ENCODE assay signal across 30 cellular contexts in the genomic region with DNA sequence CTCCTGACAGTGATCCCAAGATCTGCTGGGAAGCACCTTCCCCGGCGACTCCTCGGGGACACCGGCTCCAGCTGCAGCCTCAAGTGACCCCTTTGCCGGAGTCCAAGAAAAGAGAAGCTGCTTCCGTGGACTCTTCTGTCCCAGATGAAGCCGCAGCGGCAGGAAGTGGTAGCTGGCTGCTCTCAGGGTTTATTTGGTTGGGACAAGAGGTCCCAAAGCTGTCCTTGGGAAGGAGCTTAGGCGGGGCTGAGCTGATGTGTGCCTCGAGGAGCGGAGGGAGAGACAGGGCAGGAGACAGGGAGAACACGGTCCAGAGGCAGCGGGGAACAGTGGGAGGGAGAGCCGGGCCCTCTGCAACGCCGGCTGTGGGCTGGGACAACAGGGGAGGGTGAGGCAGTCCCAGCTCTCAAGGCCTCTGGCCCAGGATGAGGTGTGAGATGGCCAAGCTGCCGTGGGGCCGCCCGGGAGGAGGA. TPM values are rescaled to one million over a fixed set of nuclear protein-coding genes. Genes with fewer than 3 reads are reported as not detected.
DNase-seq lines count a peak whose midpoint lies in the region; ATAC-seq and TF ChIP-seq lines count a peak whose summit lies in the region.
"Had no signal": no experiment of that assay in that cellular context is flagged by ENCODE, and none has a peak within 500 bp of the region (broad histone marks: within the 10 kb centered on the region; RNA-seq: fewer than 3 reads in every experiment).

No MANE protein-coding gene starts in this region.

- no peak overlapping the region for H2BK120ac ChIP-seq in IMR-90 (ENCODE audit: low read depth, low read length)

- no TSS peak for BruUV-seq in IMR-90 (replicated peaks; lab: Mats Ljungman, UMichigan)

- no peaks in the 10 kb centered on the region for H3K9me1 ChIP-seq in IMR-90 (ENCODE audit: insufficient read depth, low read length)

- H3K4ac ChIP-seq in IMR-90 (ENCODE audit: low read depth, low read length) = no peak overlapping the region

- intact Hi-C loops in IMR-90 (cut with micrococcal nuclease) = no loop called here
- intact Hi-C loops in gastrocnemius medialis (cut with DNase I; ENCODE audit: low total_unique reads) = no loop called here

- H3K18ac ChIP-seq in IMR-90 (ENCODE audit: low read depth, low read length) = no peak overlapping the region

- no peak for DNase-seq in IMR-90
- DNase-seq in central memory CD8-positive, alpha-beta T cell (ENCODE audit: low spot score in 2 of 2) = no peak
- peak in 1 of 2 donors; percentile 56 for DNase-seq in gastrocnemius medialis
- no peak for DNase-seq in T-helper 17 cell
- no peak for DNase-seq in NCI-H1048 (lab: John Stamatoyannopoulos, UW)
- no peak for DNase-seq in activated T-cell treated with anti-CD3 and anti-CD28 coated beads, Interleukin-2, amount 50 U/mL, for 4 hours
- DNase-seq: activated CD8-positive, alpha-beta memory T cell treated with anti-CD3 and anti-CD28 coated beads, Interleukin-2, amount 10 ng/mL, durations not matched to agents 7 days and 5 days; activated naive CD4-positive, alpha-beta T cell treated with anti-CD3 and anti-CD28 coated beads, Interleukin-2, amount 50 U/mL, for 16 hours; amygdala; C1 segment of cervical spinal cord; Caco-2; DMS79 treated with DMSO at 0.1 percent for 48 hours; foreskin fibroblast; immature natural killer cell; KG1; MG63; naive thymus-derived CD8-positive, alpha-beta T cell; NCI-H1436; NCI-H2107; NCI-H446 treated with DMSO at 0.1 percent for 48 hours; ovary; SHP77; stimulated activated CD4-positive, alpha-beta T cell treated with anti-CD3 and anti-CD28 coated beads, Interleukin-4, amount 100 ng/mL, for 4 hours; T-helper 9 cell had no signal

- H2BK5ac ChIP-seq in IMR-90 (ENCODE audit: low read depth, low read length, poor library complexity, severe bottlenecking) = no peak overlapping the region

- H2BK15ac ChIP-seq in IMR-90 (ENCODE audit: low read depth, low read length) = no peak overlapping the region

- no peaks in the 10 kb centered on the region for H3K79me1 ChIP-seq in IMR-90 (ENCODE audit: low read depth in 1 of 2, low read length in 2 of 2)

- TF ChIP-seq CTCF in IMR-90 (conservative IDR thresholded peaks at IDR 0.05; ENCODE audit: low read depth, low read length) (no peak), gastrocnemius medialis (IDR thresholded peaks at IDR 0.05 in 4 of 5, conservative IDR thresholded peaks at IDR 0.05 in 1 of 5) (no peak)

- H2AK9ac ChIP-seq in IMR-90 (replicated peaks; ENCODE audit: low read depth, low read length, poor library complexity) = no peak overlapping the region

- dilution Hi-C loops in IMR-90 (cut with HindIII; ENCODE audit: low sequenced_read_pairs, unreplicated experiment) = no loop called here

- POLR2A ChIA-PET in IMR-90 (lab: Charles Lee; ENCODE audit: unreplicated experiment) = interaction anchor here (1.4 kb wide), 1 partner anchor 13 kb away, joined by 4 read pairs; a partner anchor contains a TSS

- no peak overlapping the region for H4K8ac ChIP-seq in IMR-90 (ENCODE audit: low read depth in 2 of 2, low read length in 2 of 2)

- H3K4me1 ChIP-seq in IMR-90 (ENCODE audit: control insufficient read depth, insufficient read depth, low read length) (no peaks in the 10 kb centered on the region), iPS-15b (ENCODE audit: control insufficient read depth, insufficient read depth, low read length) (no peaks in the 10 kb centered on the region), gastrocnemius medialis (peaks cover 16% of the 10 kb centered on the region in 2 donors)
- H3K4me1 ChIP-seq: Caco-2, HAP-1, suprapubic skin had no signal

- H4K91ac ChIP-seq in IMR-90 (ENCODE audit: insufficient read depth, low read depth, low read length) = no peak overlapping the region

- H3K9me3 ChIP-seq in IMR-90 (ENCODE audit: control insufficient read depth, insufficient read depth, low read length) (no peaks in the 10 kb centered on the region), iPS-15b (ENCODE audit: control insufficient read depth, insufficient read depth, low read length) (no peaks in the 10 kb centered on the region), gastrocnemius medialis (no peaks in the 10 kb centered on the region), T-helper 17 cell (ENCODE audit: control insufficient read depth, low read length, poor library complexity, severe bottlenecking) (no peaks in the 10 kb centered on the region)
- H3K9me3 ChIP-seq: Caco-2, HAP-1, MG63, ovary, suprapubic skin had no signal

- no peaks in the 10 kb centered on the region for H3K9me3 Mint-ChIP-seq in central memory CD8-positive, alpha-beta T cell
- no peaks in the 10 kb centered on the region for H3K9me3 Mint-ChIP-seq in activated T-cell treated with anti-CD3 and anti-CD28 coated beads, Interleukin-2, amount 50 U/mL, for 4 hours
- H3K9me3 Mint-ChIP-seq: naive thymus-derived CD8-positive, alpha-beta T cell; stimulated activated memory B cell treated with anti-CD40 and anti-IgM and Interleukin-4, amounts not matched to agents 10 μg/mL and 1 μg/mL and 100 μg/mL, for 72 hours had no signal

- no peak for TF ChIP-seq RAD21 in IMR-90 (IDR thresholded peaks at IDR 0.05; ENCODE audit: low read length)

- TF ChIP-seq POLR2A in IMR-90 (IDR thresholded peaks at IDR 0.05; ENCODE audit: low read depth, low read length) (no peak), gastrocnemius medialis (IDR thresholded peaks at IDR 0.05) (no peak)

- no peak overlapping the region for H3K4me2 ChIP-seq in IMR-90 (ENCODE audit: low read depth, low read length)

- H3K4me3 ChIP-seq in IMR-90 (ENCODE audit: insufficient read depth, low read depth, low read length) (no peak overlapping the region), iPS-15b (ENCODE audit: low read depth, low read length) (no peak overlapping the region), gastrocnemius medialis (no peak overlapping the region)
- H3K4me3 ChIP-seq: coronary artery, HAP-1, MG63, ovary, suprapubic skin had no signal

- H3K36me3 ChIP-seq in IMR-90 (ENCODE audit: control insufficient read depth, insufficient read depth, low read length) (no peaks in the 10 kb centered on the region), iPS-15b (ENCODE audit: control insufficient read depth, insufficient read depth, low read length) (no peaks in the 10 kb centered on the region), gastrocnemius medialis (no peaks in the 10 kb centered on the region)
- H3K36me3 ChIP-seq: HAP-1, MG63, ovary, suprapubic skin had no signal

- no peak overlapping the region for H2AK5ac ChIP-seq in IMR-90 (ENCODE audit: low read depth, low read length)

- H3K23ac ChIP-seq in IMR-90 (ENCODE audit: low read depth, low read length) = no peak overlapping the region

- no peaks in the 10 kb centered on the region for H3K36me3 Mint-ChIP-seq in central memory CD8-positive, alpha-beta T cell (ENCODE audit: insufficient read depth)
- H3K36me3 Mint-ChIP-seq in T-helper 17 cell (ENCODE audit: low read depth) = no peaks in the 10 kb centered on the region
- no peaks in the 10 kb centered on the region for H3K36me3 Mint-ChIP-seq in activated T-cell treated with anti-CD3 and anti-CD28 coated beads, Interleukin-2, amount 50 U/mL, for 4 hours (ENCODE audit: insufficient read depth)
- H3K36me3 Mint-ChIP-seq: activated CD8-positive, alpha-beta memory T cell treated with anti-CD3 and anti-CD28 coated beads, Interleukin-2, amount 10 ng/mL, durations not matched to agents 7 days and 5 days; immature natural killer cell; naive thymus-derived CD8-positive, alpha-beta T cell; stimulated activated memory B cell treated with anti-CD40 and anti-IgM and Interleukin-4, amounts not matched to agents 10 μg/mL and 1 μg/mL and 100 μg/mL, for 72 hours had no signal

- H3K9ac ChIP-seq in IMR-90 (ENCODE audit: low read depth, low read length) = no peak overlapping the region
- peak overlapping the region; percentile 1 for H3K9ac ChIP-seq in iPS-15b (ENCODE audit: low read depth, low read length)

- H4K20me1 ChIP-seq in IMR-90 (ENCODE audit: insufficient read depth, low read length) = no peaks in the 10 kb centered on the region

- peaks cover 13% of the 10 kb centered on the region for H3K27me3 Mint-ChIP-seq in central memory CD8-positive, alpha-beta T cell
- H3K27me3 Mint-ChIP-seq in T-helper 17 cell = peaks cover 13% of the 10 kb centered on the region
- H3K27me3 Mint-ChIP-seq in activated T-cell treated with anti-CD3 and anti-CD28 coated beads, Interleukin-2, amount 50 U/mL, for 4 hours (ENCODE audit: low read depth) = peaks cover 4% of the 10 kb centered on the region
- H3K27me3 Mint-ChIP-seq: activated CD8-positive, alpha-beta memory T cell treated with anti-CD3 and anti-CD28 coated beads, Interleukin-2, amount 10 ng/mL, durations not matched to agents 7 days and 5 days; naive thymus-derived CD8-positive, alpha-beta T cell had no signal

- no peak overlapping the region for H3K4me3 Mint-ChIP-seq in central memory CD8-positive, alpha-beta T cell
- no peak overlapping the region for H3K4me3 Mint-ChIP-seq in T-helper 17 cell
- H3K4me3 Mint-ChIP-seq in activated T-cell treated with anti-CD3 and anti-CD28 coated beads, Interleukin-2, amount 50 U/mL, for 4 hours = no peak overlapping the region
- H3K4me3 Mint-ChIP-seq: activated CD8-positive, alpha-beta memory T cell treated with anti-CD3 and anti-CD28 coated beads, Interleukin-2, amount 10 ng/mL, durations not matched to agents 7 days and 5 days; immature natural killer cell; naive thymus-derived CD8-positive, alpha-beta T cell; stimulated activated memory B cell treated with anti-CD40 and anti-IgM and Interleukin-4, amounts not matched to agents 10 μg/mL and 1 μg/mL and 100 μg/mL, for 72 hours had no signal

- CTCF ChIA-PET in IMR-90 (lab: Yijun Ruan, JAX) = no interaction called here

- peak overlapping the region; percentile 37 for H3K27ac Mint-ChIP-seq in central memory CD8-positive, alpha-beta T cell (ENCODE audit: low read depth)
- no peak overlapping the region for H3K27ac Mint-ChIP-seq in T-helper 17 cell
- H3K27ac Mint-ChIP-seq: activated CD8-positive, alpha-beta memory T cell treated with anti-CD3 and anti-CD28 coated beads, Interleukin-2, amount 10 ng/mL, durations not matched to agents 7 days and 5 days; naive thymus-derived CD8-positive, alpha-beta T cell; stimulated activated memory B cell treated with anti-CD40 and anti-IgM and Interleukin-4, amounts not matched to agents 10 μg/mL and 1 μg/mL and 100 μg/mL, for 72 hours had no signal

- no peak overlapping the region for H4K5ac ChIP-seq in IMR-90 (ENCODE audit: low read depth, low read length)

- no peak overlapping the region for H2BK20ac ChIP-seq in IMR-90 (ENCODE audit: low read depth, low read length)

- H3K27me3 ChIP-seq in IMR-90 (ENCODE audit: control insufficient read depth, insufficient read depth, low read length) = peaks cover 16% of the 10 kb centered on the region
- H3K27me3 ChIP-seq in iPS-15b (ENCODE audit: control insufficient read depth, insufficient read depth, low read length) = no peaks in the 10 kb centered on the region
- no peaks in the 10 kb centered on the region for H3K27me3 ChIP-seq in gastrocnemius medialis
- H3K27me3 ChIP-seq: MG63, ovary had no signal

- H2AFZ ChIP-seq in IMR-90 (replicated peaks; ENCODE audit: low read length, poor library complexity) = peak overlapping the region; percentile 62

- no peaks in the 10 kb centered on the region for H3K4me1 Mint-ChIP-seq in central memory CD8-positive, alpha-beta T cell
- no peaks in the 10 kb centered on the region for H3K4me1 Mint-ChIP-seq in T-helper 17 cell
- H3K4me1 Mint-ChIP-seq in activated T-cell treated with anti-CD3 and anti-CD28 coated beads, Interleukin-2, amount 50 U/mL, for 4 hours (ENCODE audit: low read depth) = no peaks in the 10 kb centered on the region
- H3K4me1 Mint-ChIP-seq: activated CD8-positive, alpha-beta memory T cell treated with anti-CD3 and anti-CD28 coated beads, Interleukin-2, amount 10 ng/mL, durations not matched to agents 7 days and 5 days; immature natural killer cell; naive thymus-derived CD8-positive, alpha-beta T cell; stimulated activated memory B cell treated with anti-CD40 and anti-IgM and Interleukin-4, amounts not matched to agents 10 μg/mL and 1 μg/mL and 100 μg/mL, for 72 hours had no signal

- in situ Hi-C loops in IMR-90 (cut with MboI; ENCODE audit: low sequenced_read_pairs) (no loop called here), gastrocnemius medialis (cut with MboI; ENCODE audit: low sequenced_read_pairs in 4 of 4) (no loop called here)

- H3K27ac ChIP-seq in IMR-90 (ENCODE audit: insufficient read depth, low read length) = no peak overlapping the region
- peak overlapping the region; percentile 11 to 75 (median 58) for H3K27ac ChIP-seq in gastrocnemius medialis
- H3K27ac ChIP-seq: coronary artery, ovary, suprapubic skin had no signal

- H3K56ac ChIP-seq in IMR-90 (ENCODE audit: extremely low read depth, insufficient read depth, low read length) = no peak overlapping the region

- ATAC-seq in IMR-90 (ENCODE audit: low read depth) (no peak), gastrocnemius medialis (peak; percentile 46 to 57), T-helper 17 cell (no peak), HG03378 (IDR thresholded peaks at IDR 0.05; ENCODE audit: unreplicated experiment) (no peak)
- no peak for ATAC-seq in central memory CD8-positive, alpha-beta T cell (replicated peaks; ENCODE audit: extremely low read depth, poor library complexity, severe bottlenecking)
- no peak for ATAC-seq in activated T-cell treated with anti-CD3 and anti-CD28 coated beads, Interleukin-2, amount 50 U/mL, for 4 hours
- ATAC-seq: activated CD8-positive, alpha-beta memory T cell treated with anti-CD3 and anti-CD28 coated beads, Interleukin-2, amount 10 ng/mL, durations not matched to agents 7 days and 5 days; naive thymus-derived CD8-positive, alpha-beta T cell; stimulated activated memory B cell treated with anti-CD40 and anti-IgM and Interleukin-4, amounts not matched to agents 10 μg/mL and 1 μg/mL and 100 μg/mL, for 72 hours had no signal

- H3K14ac ChIP-seq in IMR-90 (replicated peaks; ENCODE audit: low read depth, low read length) = no peak overlapping the region

- WGBS in IMR-90 (ENCODE audit: extremely low coverage in 2 of 2, insufficient read length in 1 of 2), 2 experiments = 49% methylated on average over 12 of the region's 19 CpGs; no CpG with 5 or more reads in 1 of the 2 experiments

RNA-seq across cellular contexts. Expression of a gene that starts 13.1 kb away (rescaled TPM):
- 7.7 and 8.9 TPM in 2 replicates for total RNA-seq in IMR-90 (2012; rRNA removed)
- 36.6 and 38.2 TPM in 2 replicates for polyA plus RNA-seq in IMR-90 (2012; rRNA removed)
- 36.5 and 56.4 TPM in 2 replicates for polyA plus RNA-seq in IMR-90 (2012; cell fraction: cytosol; rRNA removed)
- polyA plus RNA-seq in IMR-90 (2012; cell fraction: nucleus; rRNA removed; ENCODE audit: low replicate concordance) = 38.9 and 55.0 TPM in 2 replicates
- total RNA-seq in gastrocnemius medialis = 10 to 100 TPM in 3 of 4 donors, 1 to 10 TPM in 1; 9.6 to 35.3 (median 18.6) TPM
- 1 to 10 TPM; 1.4 to 2.8 TPM for total RNA-seq in T-helper 17 cell
- total RNA-seq in activated T-cell treated with anti-CD3 and anti-CD28 coated beads, Interleukin-2, amount 50 U/mL, for 4 hours = 1 to 10 TPM in 2 of 3 donors, under 1 TPM in 1; 0.47 to 2.0 (median 1.7) TPM
- polyA plus RNA-seq: immature natural killer cell; naive thymus-derived CD8-positive, alpha-beta T cell had no signal

Comparison
In these comparisons a context has a peak if more than half of its experiments do, and no peak if none do; other contexts are left out.
1. ATAC-seq: peak in gastrocnemius medialis (2 of 2); none in IMR-90 (single experiment), central memory CD8-positive, alpha-beta T cell (single experiment), T-helper 17 cell (single experiment), activated T-cell treated with anti-CD3 and anti-CD28 coated beads, Interleukin-2, amount 50 U/mL, for 4 hours (0 of 2) and HG03378 (single experiment).